Comparison of ENCODE assay signal across 1 cellular context in genomic region chr20:44776977-44777376, GRCh38.
TF ChIP-seq lines count a peak whose summit lies in the region.

No MANE protein-coding gene starts in this region.

TF ChIP-seq in HepG2, 621 proteins besides CTCF, POLR2A, EP300 and RAD21 (continued from another document and continues in another):
- no peak for TF ChIP-seq ZNF784 (CRISPR knock-in tag; IDR thresholded peaks at IDR 0.05; ENCODE audit: borderline replicate concordance)
- 0 out of 2 replicates have a peak, but pooled peaks have one; percentile 42 for TF ChIP-seq ATAD3A (CRISPR knock-in tag; IDR thresholded peaks at IDR 0.05)
- TF ChIP-seq, protein P1, sequence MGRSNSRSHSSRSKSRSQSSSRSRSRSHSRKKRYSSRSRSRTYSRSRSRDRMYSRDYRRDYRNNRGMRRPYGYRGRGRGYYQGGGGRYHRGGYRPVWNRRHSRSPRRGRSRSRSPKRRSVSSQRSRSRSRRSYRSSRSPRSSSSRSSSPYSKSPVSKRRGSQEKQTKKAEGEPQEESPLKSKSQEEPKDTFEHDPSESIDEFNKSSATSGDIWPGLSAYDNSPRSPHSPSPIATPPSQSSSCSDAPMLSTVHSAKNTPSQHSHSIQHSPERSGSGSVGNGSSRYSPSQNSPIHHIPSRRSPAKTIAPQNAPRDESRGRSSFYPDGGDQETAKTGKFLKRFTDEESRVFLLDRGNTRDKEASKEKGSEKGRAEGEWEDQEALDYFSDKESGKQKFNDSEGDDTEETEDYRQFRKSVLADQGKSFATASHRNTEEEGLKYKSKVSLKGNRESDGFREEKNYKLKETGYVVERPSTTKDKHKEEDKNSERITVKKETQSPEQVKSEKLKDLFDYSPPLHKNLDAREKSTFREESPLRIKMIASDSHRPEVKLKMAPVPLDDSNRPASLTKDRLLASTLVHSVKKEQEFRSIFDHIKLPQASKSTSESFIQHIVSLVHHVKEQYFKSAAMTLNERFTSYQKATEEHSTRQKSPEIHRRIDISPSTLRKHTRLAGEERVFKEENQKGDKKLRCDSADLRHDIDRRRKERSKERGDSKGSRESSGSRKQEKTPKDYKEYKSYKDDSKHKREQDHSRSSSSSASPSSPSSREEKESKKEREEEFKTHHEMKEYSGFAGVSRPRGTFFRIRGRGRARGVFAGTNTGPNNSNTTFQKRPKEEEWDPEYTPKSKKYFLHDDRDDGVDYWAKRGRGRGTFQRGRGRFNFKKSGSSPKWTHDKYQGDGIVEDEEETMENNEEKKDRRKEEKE (IDR thresholded peaks at IDR 0.05): no peak
- no peak for TF ChIP-seq RNF2 (conservative IDR thresholded peaks at IDR 0.05; ENCODE audit: low read depth)
- TF ChIP-seq KDM6A (CRISPR knock-in tag; IDR thresholded peaks at IDR 0.05; ENCODE audit: low read depth): no peak
- TF ChIP-seq RORA (CRISPR knock-in tag; IDR thresholded peaks at IDR 0.05): no peak
- TF ChIP-seq ZNF414 (CRISPR knock-in tag; IDR thresholded peaks at IDR 0.05): no peak
- no peak for TF ChIP-seq JDP2 (CRISPR knock-in tag; IDR thresholded peaks at IDR 0.05; ENCODE audit: borderline replicate concordance)
- no peak for TF ChIP-seq PCBP2 (optimal IDR thresholded peaks at IDR 0.05; ENCODE audit: low read depth, low read length, poor library complexity, severe bottlenecking)
- peak; percentile 30 for TF ChIP-seq XRCC5 (optimal IDR thresholded peaks at IDR 0.05; ENCODE audit: low read length)
- no peak for TF ChIP-seq MBD4 (IDR thresholded peaks at IDR 0.05; ENCODE audit: borderline replicate concordance, low read length)
- TF ChIP-seq ZNF629 (CRISPR knock-in tag; conservative IDR thresholded peaks at IDR 0.05): no peak
- TF ChIP-seq, protein P2, sequence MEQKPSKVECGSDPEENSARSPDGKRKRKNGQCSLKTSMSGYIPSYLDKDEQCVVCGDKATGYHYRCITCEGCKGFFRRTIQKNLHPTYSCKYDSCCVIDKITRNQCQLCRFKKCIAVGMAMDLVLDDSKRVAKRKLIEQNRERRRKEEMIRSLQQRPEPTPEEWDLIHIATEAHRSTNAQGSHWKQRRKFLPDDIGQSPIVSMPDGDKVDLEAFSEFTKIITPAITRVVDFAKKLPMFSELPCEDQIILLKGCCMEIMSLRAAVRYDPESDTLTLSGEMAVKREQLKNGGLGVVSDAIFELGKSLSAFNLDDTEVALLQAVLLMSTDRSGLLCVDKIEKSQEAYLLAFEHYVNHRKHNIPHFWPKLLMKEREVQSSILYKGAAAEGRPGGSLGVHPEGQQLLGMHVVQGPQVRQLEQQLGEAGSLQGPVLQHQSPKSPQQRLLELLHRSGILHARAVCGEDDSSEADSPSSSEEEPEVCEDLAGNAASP (CRISPR knock-in tag; IDR thresholded peaks at IDR 0.05; ENCODE audit: borderline replicate concordance): peak; percentile 64; the same call in 1 of the 2 replicates
- 0 out of 2 replicates have a peak, but pooled peaks have one; percentile 50 for TF ChIP-seq ZNF329 (CRISPR knock-in tag; IDR thresholded peaks at IDR 0.05; ENCODE audit: low read depth)
- no peak for TF ChIP-seq DNMT1 (CRISPR knock-in tag; IDR thresholded peaks at IDR 0.05)
- TF ChIP-seq KLF13 (CRISPR knock-in tag; IDR thresholded peaks at IDR 0.05): no peak
- no peak for TF ChIP-seq HNRNPUL1 (IDR thresholded peaks at IDR 0.05; ENCODE audit: low read depth, low read length)
- TF ChIP-seq IKZF1 (IDR thresholded peaks at IDR 0.05): no peak
- no peak for TF ChIP-seq HNF4G (IDR thresholded peaks at IDR 0.05; ENCODE audit: borderline replicate concordance, low read depth, low read length)
- TF ChIP-seq HNF4G (CRISPR knock-in tag; IDR thresholded peaks at IDR 0.05; ENCODE audit: borderline replicate concordance, low read depth): no peak
- TF ChIP-seq TP53 (CRISPR knock-in tag; conservative IDR thresholded peaks at IDR 0.05): no peak
- no peak for TF ChIP-seq SMARCC2 (IDR thresholded peaks at IDR 0.05)
- peak; percentile 38; the same call in 1 of the 2 replicates for TF ChIP-seq SALL1 (CRISPR knock-in tag; IDR thresholded peaks at IDR 0.05)
- 0 out of 2 replicates have a peak, but pooled peaks have one; percentile 48 for TF ChIP-seq SNAPC5 (CRISPR knock-in tag; IDR thresholded peaks at IDR 0.05; ENCODE audit: borderline replicate concordance)
- no peak for TF ChIP-seq HNRNPK (IDR thresholded peaks at IDR 0.05; ENCODE audit: low read depth, low read length, poor library complexity, severe bottlenecking)
- TF ChIP-seq NR3C1 (CRISPR knock-in tag; IDR thresholded peaks at IDR 0.05): no peak
- TF ChIP-seq ZNF12 (CRISPR knock-in tag; IDR thresholded peaks at IDR 0.05): peak; percentile 79
- TF ChIP-seq ZNF839 (CRISPR knock-in tag; IDR thresholded peaks at IDR 0.05; ENCODE audit: borderline replicate concordance): no peak
- TF ChIP-seq MTF1 (CRISPR knock-in tag; IDR thresholded peaks at IDR 0.05): peak; percentile 60; the same call in 1 of the 2 replicates
- no peak for TF ChIP-seq GFI1 (CRISPR knock-in tag; IDR thresholded peaks at IDR 0.05; ENCODE audit: borderline replicate concordance)
- TF ChIP-seq, protein P3, sequence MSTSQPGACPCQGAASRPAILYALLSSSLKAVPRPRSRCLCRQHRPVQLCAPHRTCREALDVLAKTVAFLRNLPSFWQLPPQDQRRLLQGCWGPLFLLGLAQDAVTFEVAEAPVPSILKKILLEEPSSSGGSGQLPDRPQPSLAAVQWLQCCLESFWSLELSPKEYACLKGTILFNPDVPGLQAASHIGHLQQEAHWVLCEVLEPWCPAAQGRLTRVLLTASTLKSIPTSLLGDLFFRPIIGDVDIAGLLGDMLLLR (CRISPR knock-in tag; IDR thresholded peaks at IDR 0.05): no peak
- TF ChIP-seq, protein P4, sequence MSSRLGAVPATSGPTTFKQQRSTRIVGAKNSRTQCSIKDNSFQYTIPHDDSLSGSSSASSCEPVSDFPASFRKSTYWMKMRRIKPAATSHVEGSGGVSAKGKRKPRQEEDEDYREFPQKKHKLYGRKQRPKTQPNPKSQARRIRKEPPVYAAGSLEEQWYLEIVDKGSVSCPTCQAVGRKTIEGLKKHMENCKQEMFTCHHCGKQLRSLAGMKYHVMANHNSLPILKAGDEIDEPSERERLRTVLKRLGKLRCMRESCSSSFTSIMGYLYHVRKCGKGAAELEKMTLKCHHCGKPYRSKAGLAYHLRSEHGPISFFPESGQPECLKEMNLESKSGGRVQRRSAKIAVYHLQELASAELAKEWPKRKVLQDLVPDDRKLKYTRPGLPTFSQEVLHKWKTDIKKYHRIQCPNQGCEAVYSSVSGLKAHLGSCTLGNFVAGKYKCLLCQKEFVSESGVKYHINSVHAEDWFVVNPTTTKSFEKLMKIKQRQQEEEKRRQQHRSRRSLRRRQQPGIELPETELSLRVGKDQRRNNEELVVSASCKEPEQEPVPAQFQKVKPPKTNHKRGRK (CRISPR knock-in tag; IDR thresholded peaks at IDR 0.05): no peak
- peak; percentile 66; the same call in 1 of the 2 replicates for TF ChIP-seq XBP1 (CRISPR knock-in tag; IDR thresholded peaks at IDR 0.05)
- TF ChIP-seq ZNF232 (CRISPR knock-in tag; IDR thresholded peaks at IDR 0.05; ENCODE audit: borderline replicate concordance): peak; percentile 94
- no peak for TF ChIP-seq ZIK1 (CRISPR knock-in tag; IDR thresholded peaks at IDR 0.05; ENCODE audit: borderline replicate concordance, low read depth)
- no peak for TF ChIP-seq ZNF678 (CRISPR knock-in tag; IDR thresholded peaks at IDR 0.05)
- TF ChIP-seq ZBTB25 (CRISPR knock-in tag; IDR thresholded peaks at IDR 0.05): peak; percentile 74; the same call in 1 of the 2 replicates
- TF ChIP-seq, protein P5, sequence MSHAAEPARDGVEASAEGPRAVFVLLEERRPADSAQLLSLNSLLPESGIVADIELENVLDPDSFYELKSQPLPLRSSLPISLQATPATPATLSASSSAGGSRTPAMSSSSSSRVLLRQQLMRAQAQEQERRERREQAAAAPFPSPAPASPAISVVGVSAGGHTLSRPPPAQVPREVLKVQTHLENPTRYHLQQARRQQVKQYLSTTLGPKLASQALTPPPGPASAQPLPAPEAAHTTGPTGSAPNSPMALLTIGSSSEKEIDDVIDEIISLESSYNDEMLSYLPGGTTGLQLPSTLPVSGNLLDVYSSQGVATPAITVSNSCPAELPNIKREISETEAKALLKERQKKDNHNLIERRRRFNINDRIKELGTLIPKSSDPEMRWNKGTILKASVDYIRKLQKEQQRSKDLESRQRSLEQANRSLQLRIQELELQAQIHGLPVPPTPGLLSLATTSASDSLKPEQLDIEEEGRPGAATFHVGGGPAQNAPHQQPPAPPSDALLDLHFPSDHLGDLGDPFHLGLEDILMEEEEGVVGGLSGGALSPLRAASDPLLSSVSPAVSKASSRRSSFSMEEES (CRISPR knock-in tag; IDR thresholded peaks at IDR 0.05): peak; percentile 83
- TF ChIP-seq LBX2 (CRISPR knock-in tag; IDR thresholded peaks at IDR 0.05; ENCODE audit: borderline replicate concordance): no peak
- 0 out of 2 replicates have a peak, but pooled peaks have one; percentile 29 for TF ChIP-seq MED1 (CRISPR knock-in tag; IDR thresholded peaks at IDR 0.05)
- TF ChIP-seq HOXA5 (CRISPR knock-in tag; IDR thresholded peaks at IDR 0.05): 0 out of 2 replicates have a peak, but pooled peaks have one; percentile 70
- TF ChIP-seq, protein P6, sequence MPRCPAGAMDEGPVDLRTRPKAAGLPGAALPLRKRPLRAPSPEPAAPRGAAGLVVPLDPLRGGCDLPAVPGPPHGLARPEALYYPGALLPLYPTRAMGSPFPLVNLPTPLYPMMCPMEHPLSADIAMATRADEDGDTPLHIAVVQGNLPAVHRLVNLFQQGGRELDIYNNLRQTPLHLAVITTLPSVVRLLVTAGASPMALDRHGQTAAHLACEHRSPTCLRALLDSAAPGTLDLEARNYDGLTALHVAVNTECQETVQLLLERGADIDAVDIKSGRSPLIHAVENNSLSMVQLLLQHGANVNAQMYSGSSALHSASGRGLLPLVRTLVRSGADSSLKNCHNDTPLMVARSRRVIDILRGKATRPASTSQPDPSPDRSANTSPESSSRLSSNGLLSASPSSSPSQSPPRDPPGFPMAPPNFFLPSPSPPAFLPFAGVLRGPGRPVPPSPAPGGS (CRISPR knock-in tag; IDR thresholded peaks at IDR 0.05): no peak
- TF ChIP-seq ZFP62 (CRISPR knock-in tag; IDR thresholded peaks at IDR 0.05): no peak
- TF ChIP-seq YEATS2 (CRISPR knock-in tag; IDR thresholded peaks at IDR 0.05; ENCODE audit: borderline replicate concordance): no peak
- TF ChIP-seq GATA4 (IDR thresholded peaks at IDR 0.05; ENCODE audit: borderline replicate concordance, low read depth): no peak
- TF ChIP-seq, protein P7, sequence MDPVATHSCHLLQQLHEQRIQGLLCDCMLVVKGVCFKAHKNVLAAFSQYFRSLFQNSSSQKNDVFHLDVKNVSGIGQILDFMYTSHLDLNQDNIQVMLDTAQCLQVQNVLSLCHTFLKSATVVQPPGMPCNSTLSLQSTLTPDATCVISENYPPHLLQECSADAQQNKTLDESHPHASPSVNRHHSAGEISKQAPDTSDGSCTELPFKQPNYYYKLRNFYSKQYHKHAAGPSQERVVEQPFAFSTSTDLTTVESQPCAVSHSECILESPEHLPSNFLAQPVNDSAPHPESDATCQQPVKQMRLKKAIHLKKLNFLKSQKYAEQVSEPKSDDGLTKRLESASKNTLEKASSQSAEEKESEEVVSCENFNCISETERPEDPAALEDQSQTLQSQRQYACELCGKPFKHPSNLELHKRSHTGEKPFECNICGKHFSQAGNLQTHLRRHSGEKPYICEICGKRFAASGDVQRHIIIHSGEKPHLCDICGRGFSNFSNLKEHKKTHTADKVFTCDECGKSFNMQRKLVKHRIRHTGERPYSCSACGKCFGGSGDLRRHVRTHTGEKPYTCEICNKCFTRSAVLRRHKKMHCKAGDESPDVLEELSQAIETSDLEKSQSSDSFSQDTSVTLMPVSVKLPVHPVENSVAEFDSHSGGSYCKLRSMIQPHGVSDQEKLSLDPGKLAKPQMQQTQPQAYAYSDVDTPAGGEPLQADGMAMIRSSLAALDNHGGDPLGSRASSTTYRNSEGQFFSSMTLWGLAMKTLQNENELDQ (CRISPR knock-in tag; IDR thresholded peaks at IDR 0.05; ENCODE audit: borderline replicate concordance): 0 out of 2 replicates have a peak, but pooled peaks have one; percentile 79
- TF ChIP-seq FIP1L1 (IDR thresholded peaks at IDR 0.05; ENCODE audit: borderline replicate concordance, insufficient read depth, low read depth, low read length): no peak
- no peak for TF ChIP-seq FOSL1 (CRISPR knock-in tag; IDR thresholded peaks at IDR 0.05; ENCODE audit: borderline replicate concordance)
- 0 out of 2 replicates have a peak, but pooled peaks have one; percentile 44 for TF ChIP-seq KLF12 (CRISPR knock-in tag; IDR thresholded peaks at IDR 0.05; ENCODE audit: borderline replicate concordance)
- TF ChIP-seq ZNF546 (CRISPR knock-in tag; conservative IDR thresholded peaks at IDR 0.05): no peak
- no peak for TF ChIP-seq TOE1 (CRISPR knock-in tag; IDR thresholded peaks at IDR 0.05)
